Comparison of ENCODE assay signal across 9 cellular contexts in genomic region chr18:9719421-9719981, GRCh38. TPM values are rescaled to one million over a fixed set of nuclear protein-coding genes. Genes with fewer than 3 reads are reported as not detected.
DNase-seq lines count a peak whose midpoint lies in the region; ATAC-seq and TF ChIP-seq lines count a peak whose summit lies in the region.
"Had no signal": no experiment of that assay in that cellular context is flagged by ENCODE, and none has a peak within 500 bp of the region (broad histone marks: within the 10 kb centered on the region; RNA-seq: fewer than 3 reads in every experiment).

No MANE protein-coding gene starts in this region.

- H3K79me2 ChIP-seq in H9 (ENCODE audit: insufficient read depth, low read length): no peaks in the 10 kb centered on the region

- no peak overlapping the region for H3K56ac ChIP-seq in H9 (ENCODE audit: insufficient read length, low read depth, low read length)

- no peaks in the 10 kb centered on the region for H3K36me3 ChIP-seq in RWPE2 (ENCODE audit: low read depth)
- peaks cover 4% of the 10 kb centered on the region for H3K36me3 ChIP-seq in skeletal muscle satellite cell (ENCODE audit: insufficient read depth, low read length)

- ATAC-seq in RWPE2 (ENCODE audit: low read depth) (peak; percentile 86), GM19455 (IDR thresholded peaks at IDR 0.05; ENCODE audit: unreplicated experiment) (no peak)

- no peak overlapping the region for H3K9ac ChIP-seq in H9 (ENCODE audit: extremely low read depth, insufficient read length, low read length)
- H3K9ac ChIP-seq in skeletal muscle satellite cell (ENCODE audit: low read depth, low read length): peak overlapping the region; percentile 42

- TF ChIP-seq CTCF in H9 (conservative IDR thresholded peaks at IDR 0.05) (no peak), RWPE2 (IDR thresholded peaks at IDR 0.05; ENCODE audit: poor library complexity, severe bottlenecking) (no peak), fibroblast of mammary gland (conservative IDR thresholded peaks at IDR 0.05; ENCODE audit: control insufficient read depth, insufficient read depth, low read depth, low read length) (no peak)

- H3K27me3 Mint-ChIP-seq in H9 (ENCODE audit: low read depth): no peaks in the 10 kb centered on the region

- no peak overlapping the region for H3K4me3 Mint-ChIP-seq in H9

- DNase-seq in H9 (no peak), RWPE2 (ENCODE audit: low spot score) (no peak), fibroblast of mammary gland (ENCODE audit: low read depth) (peak; percentile 91), SHP77 treated with DMSO at 0.1 percent for 48 hours (lab: John Stamatoyannopoulos, UW) (no peak), SKM-1 treated with dmso at 0.1 percent for 144 hours (lab: John Stamatoyannopoulos, UW; ENCODE audit: unreplicated experiment) (no peak)
- no peak for DNase-seq in activated T-cell treated with anti-CD3 and anti-CD28 coated beads, Interleukin-2, amount 50 U/mL, for 48 hours

- H2BK15ac ChIP-seq in H9 (ENCODE audit: low read depth, low read length): no peak overlapping the region

- no peak overlapping the region for H4K5ac ChIP-seq in H9 (ENCODE audit: insufficient read length, low read depth, low read length)

- no peak overlapping the region for H3T11ph ChIP-seq in H9 (ENCODE audit: low read length)

- H3K9me3 ChIP-seq in H9 (ENCODE audit: control insufficient read depth, low read depth, low read length): no peaks in the 10 kb centered on the region
- no peaks in the 10 kb centered on the region for H3K9me3 ChIP-seq in RWPE2 (ENCODE audit: severe bottlenecking)
- H3K9me3 ChIP-seq in skeletal muscle satellite cell (replicated peaks; ENCODE audit: low read length): no peaks in the 10 kb centered on the region

- no peak overlapping the region for H2AFZ ChIP-seq in H9 (ENCODE audit: low read length)

- peaks cover 2% of the 10 kb centered on the region; the same call in 1 of the 2 replicates for H3K4me1 ChIP-seq in H9 (ENCODE audit: insufficient read depth, low read length)
- peaks cover 13% of the 10 kb centered on the region for H3K4me1 ChIP-seq in RWPE2 (ENCODE audit: insufficient read depth, poor library complexity, severe bottlenecking)
- peaks cover 10% of the 10 kb centered on the region for H3K4me1 ChIP-seq in skeletal muscle satellite cell (ENCODE audit: control insufficient read depth, insufficient read depth, low read length)

- H3K4me3 ChIP-seq in RWPE2 (ENCODE audit: severe bottlenecking): peak overlapping the region; percentile 4
- H3K4me3 ChIP-seq in fibroblast of mammary gland (ENCODE audit: control insufficient read depth, low read depth, low read length): peak overlapping the region; percentile 35
- H3K4me3 ChIP-seq in skeletal muscle satellite cell (ENCODE audit: low read length): peak overlapping the region; percentile 23
- H3K4me3 ChIP-seq: skin epidermis had no signal

- H3K27me3 ChIP-seq in H9 (ENCODE audit: insufficient read depth, low read length) (no peaks in the 10 kb centered on the region), RWPE2 (ENCODE audit: insufficient read depth, poor library complexity, severe bottlenecking) (no peaks in the 10 kb centered on the region), skeletal muscle satellite cell (ENCODE audit: control insufficient read depth, insufficient read depth, low read length) (no peaks in the 10 kb centered on the region)

- no peak overlapping the region for H2BK5ac ChIP-seq in H9 (ENCODE audit: insufficient read length, low read length)

- H3K79me1 ChIP-seq in H9 (ENCODE audit: insufficient read depth, low read depth, low read length, poor library complexity, severe bottlenecking): peaks cover 3% of the 10 kb centered on the region

- H3K23ac ChIP-seq in H9 (ENCODE audit: insufficient read length, low read depth, low read length): no peak overlapping the region

- peaks cover 11 to 14% of the 10 kb centered on the region in 2 experiments for H3K4me1 Mint-ChIP-seq in H9

- H2AK5ac ChIP-seq in H9 (ENCODE audit: insufficient read length, low read length): no peak overlapping the region

- H3K23me2 ChIP-seq in H9 (ENCODE audit: insufficient read length, low read depth, low read length, poor library complexity, severe bottlenecking): no peaks in the 10 kb centered on the region

- whole genome bisulfite sequencing in H9 (ENCODE audit: extremely low coverage, insufficient read length, low lambda C conversion rate): no CpG with 5 or more reads among the region's 12 CpGs

- no peak overlapping the region for H3K4ac ChIP-seq in H9 (ENCODE audit: low read depth, low read length)

- H3K27ac Mint-ChIP-seq in H9: peak overlapping the region in 2 of 3 experiments; percentile 0 to 67; a peak in 3 of 7 replicates

- no peak overlapping the region for H3K18ac ChIP-seq in H9 (ENCODE audit: insufficient read length, low read depth, low read length)

- H3K4me2 ChIP-seq in H9 (ENCODE audit: insufficient read depth, insufficient read length, low read length): no peak overlapping the region
- peak overlapping the region; percentile 72 for H3K4me2 ChIP-seq in skeletal muscle satellite cell (ENCODE audit: low read length)

- H2BK12ac ChIP-seq in H9 (ENCODE audit: insufficient read length, low read depth, low read length): no peak overlapping the region

- no peak overlapping the region for H4K8ac ChIP-seq in H9 (replicated peaks; ENCODE audit: insufficient read length, low read depth, low read length)

- H4K20me1 ChIP-seq in H9 (ENCODE audit: control insufficient read depth, insufficient read depth, insufficient read length): no peaks in the 10 kb centered on the region

- H3K27ac ChIP-seq in H9 (ENCODE audit: insufficient read length, low read depth, low read length) (no peak overlapping the region), RWPE2 (ENCODE audit: poor library complexity, severe bottlenecking) (peak overlapping the region; percentile 83)

- peaks cover 4 to 7% (median 5%) of the 10 kb centered on the region in 3 experiments for H3K36me3 Mint-ChIP-seq in H9 (ENCODE audit: insufficient read depth in 1 of 3, low read depth in 3 of 3)

- no peak overlapping the region for H3K14ac ChIP-seq in H9 (ENCODE audit: insufficient read depth, low read length)

- H4K91ac ChIP-seq in H9 (ENCODE audit: insufficient read length, low read depth, low read length): no peak overlapping the region

- no peak overlapping the region for H2BK120ac ChIP-seq in H9 (ENCODE audit: low read depth, low read length, poor library complexity, severe bottlenecking)

- no peak overlapping the region for H2BK20ac ChIP-seq in H9 (ENCODE audit: low read depth, low read length, poor library complexity, severe bottlenecking)

- peaks cover 2 to 3% of the 10 kb centered on the region in 2 experiments; a peak in 4 of 5 replicates for H3K9me3 Mint-ChIP-seq in H9

RNA-seq across cellular contexts. Expression of gene RAB31, which starts 11.4 kb away (rescaled TPM):
- total RNA-seq in H9 (2021): 20.9 and 22.4 TPM in 2 replicates
- total RNA-seq in skeletal muscle satellite cell (2012; rRNA removed): 39.8 and 48.1 TPM in 2 replicates
